Comparison of ENCODE assay signal across 16 cellular contexts in the genomic region with DNA sequence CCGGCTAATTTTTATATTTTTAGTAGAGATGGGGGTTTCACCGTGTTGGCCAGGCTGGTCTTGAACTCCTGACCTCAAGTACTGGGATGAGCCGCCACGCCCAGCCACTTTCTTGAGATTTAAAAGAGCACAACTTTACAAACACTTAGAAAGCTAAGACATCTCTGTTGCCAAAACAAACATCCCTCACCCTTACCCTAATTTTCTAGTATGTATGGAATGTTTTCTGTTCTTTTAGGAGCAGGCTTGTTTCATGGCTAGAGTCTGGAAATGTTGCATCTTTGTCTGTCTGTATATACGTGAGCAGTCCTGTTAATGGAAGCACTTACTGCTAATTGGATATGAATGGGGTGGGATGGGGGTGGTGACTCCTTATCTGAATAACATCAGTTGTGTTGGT. TPM values are rescaled to one million over a fixed set of nuclear protein-coding genes. Genes with fewer than 3 reads are reported as not detected.
DNase-seq lines count a peak whose midpoint lies in the region; ATAC-seq and TF ChIP-seq lines count a peak whose summit lies in the region.
"Had no signal": no experiment of that assay in that cellular context is flagged by ENCODE, and none has a peak within 500 bp of the region (broad histone marks: within the 10 kb centered on the region; RNA-seq: fewer than 3 reads in every experiment).

No MANE protein-coding gene starts in this region.

- CTCF ChIA-PET in SK-N-SH (lab: Yijun Ruan, JAX) = no interaction called here

- H3K4me3 ChIP-seq in SK-N-SH (ENCODE audit: low read depth in 2 of 2, low read length in 1 of 2) (no peak overlapping the region), brain microvascular endothelial cell (ENCODE audit: low read depth, low read length) (no peak overlapping the region)

- H4K20me1 ChIP-seq in SK-N-SH (ENCODE audit: insufficient read depth) = no peaks in the 10 kb centered on the region

- TF ChIP-seq CTCF in SK-N-SH (IDR thresholded peaks at IDR 0.05) (no peak), brain microvascular endothelial cell (IDR thresholded peaks at IDR 0.05; ENCODE audit: low read depth, low read length, missing control alignments) (no peak)

- no peak for TF ChIP-seq EP300 in SK-N-SH (IDR thresholded peaks at IDR 0.05; ENCODE audit: borderline replicate concordance in 1 of 2, low read depth in 1 of 2, low read length in 1 of 2)

- no peaks in the 10 kb centered on the region for H3K9me2 ChIP-seq in SK-N-SH

- H3K9me3 ChIP-seq in SK-N-SH = no peaks in the 10 kb centered on the region

- H2AFZ ChIP-seq in SK-N-SH (ENCODE audit: low read depth) = no peak overlapping the region

- TF ChIP-seq RAD21 in SK-N-SH (IDR thresholded peaks at IDR 0.05; ENCODE audit: low read length) = no peak

- intact Hi-C loops in left colon (cut with DNase I, micrococcal nuclease) = no loop called here

- POLR2A ChIA-PET in SK-N-SH (lab: Yijun Ruan, JAX) = no interaction called here

- H3K36me3 ChIP-seq in SK-N-SH (replicated peaks in 1 of 2; ENCODE audit: control insufficient read depth in 1 of 2, insufficient read depth in 2 of 2, low read length in 1 of 2) (no peaks in the 10 kb centered on the region), brain microvascular endothelial cell (replicated peaks) (no peaks in the 10 kb centered on the region)

- H3K9ac ChIP-seq in SK-N-SH = no peak overlapping the region

- no peak overlapping the region for H3K4me2 ChIP-seq in SK-N-SH

- no peak for ATAC-seq in SK-N-SH treated with all-trans-retinoic acid at 6 μM for 48 hours
- ATAC-seq in GM21737 (IDR thresholded peaks at IDR 0.05; ENCODE audit: unreplicated experiment) = no peak
- no peak for ATAC-seq in GM21526 (IDR thresholded peaks at IDR 0.05; ENCODE audit: low FRiP score, unreplicated experiment)
- ATAC-seq in left colon = no peak
- ATAC-seq in GM18519 (IDR thresholded peaks at IDR 0.05; ENCODE audit: low FRiP score, unreplicated experiment) = no peak
- ATAC-seq: activated naive CD4-positive, alpha-beta T cell treated with anti-CD3 and anti-CD28 coated beads, Interleukin-2, amount 50 U/mL, for 72 hours had no signal

- H3K79me2 ChIP-seq in SK-N-SH (ENCODE audit: insufficient read depth) = no peaks in the 10 kb centered on the region

- H3K27ac ChIP-seq in SK-N-SH (ENCODE audit: low read depth in 2 of 2, low read length in 1 of 2) = no peak overlapping the region
- peak overlapping the region; percentile 68 for H3K27ac ChIP-seq in brain microvascular endothelial cell
- H3K27ac ChIP-seq: HL-60 had no signal

- DNase-seq in SK-N-SH (no peak), brain microvascular endothelial cell (peak; percentile 79), kidney glomerular epithelial cell (lab: John Stamatoyannopoulos, UW) (peak; percentile 8), left colon (no peak)
- DNase-seq: activated CD4-positive, alpha-beta T cell treated with anti-CD3 and anti-CD28 coated beads, Interleukin-2, amount 10 ng/mL, durations not matched to agents 24 days and 14 days; KG1; NCI-H1417; Right ventricle myocardium superior; stimulated activated naive CD4-positive, alpha-beta T cell had no signal

- WGBS in SK-N-SH (ENCODE audit: low lambda C conversion rate) = 59% methylated on average over 5 of the region's 5 CpGs

- H3K4me1 ChIP-seq in SK-N-SH (ENCODE audit: control insufficient read depth in 1 of 2, insufficient read depth in 2 of 2, low read depth in 1 of 2, low read length in 1 of 2) = no peaks in the 10 kb centered on the region

- no peaks in the 10 kb centered on the region for H3K27me3 ChIP-seq in SK-N-SH (ENCODE audit: insufficient read depth)
- no peaks in the 10 kb centered on the region for H3K27me3 ChIP-seq in brain microvascular endothelial cell (replicated peaks)

- H3F3A ChIP-seq in SK-N-SH (replicated peaks; ENCODE audit: insufficient read depth) = no peaks in the 10 kb centered on the region

- in situ Hi-C loops in brain microvascular endothelial cell (cut with HindIII; ENCODE audit: low pct_ligation_motif_present, low sequenced_read_pairs) = no loop called here

TF ChIP-seq in SK-N-SH treated with all-trans-retinoic acid at 6 μM for 48 hours, 23 proteins besides CTCF, POLR2A, EP300 and RAD21:
- TF ChIP-seq ISL1 (CRISPR knock-in tag; IDR thresholded peaks at IDR 0.05) = peak; percentile 74
- TF ChIP-seq ESRRG (CRISPR knock-in tag; IDR thresholded peaks at IDR 0.05) = no peak

TF ChIP-seq in SK-N-SH, 30 proteins besides CTCF, POLR2A, EP300 and RAD21:
- TF ChIP-seq, protein P1, sequence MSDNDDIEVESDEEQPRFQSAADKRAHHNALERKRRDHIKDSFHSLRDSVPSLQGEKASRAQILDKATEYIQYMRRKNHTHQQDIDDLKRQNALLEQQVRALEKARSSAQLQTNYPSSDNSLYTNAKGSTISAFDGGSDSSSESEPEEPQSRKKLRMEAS (IDR thresholded peaks at IDR 0.05; ENCODE audit: low read depth) = no peak
- TF ChIP-seq CHD2 (IDR thresholded peaks at IDR 0.05; ENCODE audit: low read length, partially characterized antibody) (no peak), EZH2phosphoT487 (IDR thresholded peaks at IDR 0.05; ENCODE audit: borderline replicate concordance, low read depth) (no peak), TAF1 (IDR thresholded peaks at IDR 0.05; ENCODE audit: borderline replicate concordance, low read depth, low read length) (no peak), FOXM1 (IDR thresholded peaks at IDR 0.05; ENCODE audit: low read depth) (no peak), GABPA (IDR thresholded peaks at IDR 0.05; ENCODE audit: low read depth) (no peak), NRF1 (IDR thresholded peaks at IDR 0.05; ENCODE audit: low read depth, low read length) (no peak), FOSL2 (IDR thresholded peaks at IDR 0.05; ENCODE audit: borderline replicate concordance, low read depth) (no peak), JUND (IDR thresholded peaks at IDR 0.05) (no peak), FOXJ3 (CRISPR knock-in tag; IDR thresholded peaks at IDR 0.05) (no peak), ELF1 (IDR thresholded peaks at IDR 0.05) (no peak), TEAD4 (IDR thresholded peaks at IDR 0.05; ENCODE audit: borderline replicate concordance, insufficient read depth) (no peak)

RNA-seq across cellular contexts. Expression of a gene that starts 2.9 kb away (rescaled TPM):
- polyA plus RNA-seq in SK-N-SH (2012; rRNA removed) = not detected in 2 replicates
- polyA plus RNA-seq in SK-N-SH (2012; cell fraction: cytosol; rRNA removed) = not detected in 2 replicates
- 0.05 TPM in 1 of 2 replicates, not detected in the other for polyA plus RNA-seq in SK-N-SH (2012; cell fraction: nucleus; rRNA removed)
- total RNA-seq in left colon = not detected
- total RNA-seq: neural crest cell had no signal

RNA-seq across cellular contexts. Expression of a gene that starts 42.0 kb away (rescaled TPM):
- 0.54 and 0.92 TPM in 2 replicates for polyA plus RNA-seq in SK-N-SH (2012; rRNA removed)
- polyA plus RNA-seq in SK-N-SH (2012; cell fraction: cytosol; rRNA removed) = 0.64 and 0.66 TPM in 2 replicates
- polyA plus RNA-seq in SK-N-SH (2012; cell fraction: nucleus; rRNA removed) = 0.36 and 0.99 TPM in 2 replicates
- total RNA-seq in left colon = under 1 TPM; 0.25 to 0.61 TPM
- total RNA-seq: Right ventricle myocardium superior had no signal

RNA-seq across cellular contexts. Expression of a gene that starts 50.5 kb away (rescaled TPM):
- 18.5 and 20.4 TPM in 2 replicates for polyA plus RNA-seq in SK-N-SH (2012; rRNA removed)
- polyA plus RNA-seq in SK-N-SH (2012; cell fraction: cytosol; rRNA removed) = 20.1 and 23.9 TPM in 2 replicates
- 11.7 and 11.9 TPM in 2 replicates for polyA plus RNA-seq in SK-N-SH (2012; cell fraction: nucleus; rRNA removed)
- 10 to 100 TPM; 15.4 to 17.6 TPM for total RNA-seq in left colon

Comparison
In these comparisons a context has a peak if more than half of its experiments do, and no peak if none do; other contexts are left out.
1. DNase-seq: peak in brain microvascular endothelial cell (single experiment) and kidney glomerular epithelial cell (single experiment); none in SK-N-SH (single experiment) and left colon (0 of 2).